Comparison of ENCODE assay signal across 22 cellular contexts in the genomic region with DNA sequence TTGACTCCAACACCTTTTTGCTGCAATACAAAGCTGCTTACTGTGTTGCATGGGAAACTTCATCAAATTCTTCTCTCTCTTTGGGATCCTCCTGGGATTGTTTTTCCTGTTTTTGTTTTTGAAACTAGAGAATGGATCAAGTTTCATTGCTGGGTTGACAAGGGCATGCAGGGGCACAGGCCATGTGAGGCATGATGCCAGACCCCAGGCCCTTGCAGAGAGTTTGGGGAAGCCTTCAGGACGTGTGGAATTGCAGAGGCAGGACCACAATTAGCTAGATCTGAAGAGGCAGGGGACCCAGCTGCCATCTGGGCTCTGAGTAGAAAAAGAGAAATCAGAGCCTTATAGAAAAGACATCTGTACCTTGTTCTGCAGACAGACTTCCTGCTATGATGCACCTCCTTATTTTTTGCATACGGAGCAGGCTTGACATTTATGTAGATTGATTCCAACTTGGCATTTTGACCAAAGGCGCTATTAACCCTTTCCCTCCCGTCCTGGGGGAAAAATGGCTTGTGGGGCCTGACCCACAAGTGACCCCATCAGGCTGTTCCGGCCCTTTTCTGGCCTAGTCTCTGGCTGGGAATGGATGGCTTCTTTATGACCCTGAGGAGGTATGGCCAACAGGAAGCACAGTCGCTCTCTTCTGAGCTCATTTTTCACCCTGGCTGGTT. TPM values are rescaled to one million over a fixed set of nuclear protein-coding genes. Genes with fewer than 3 reads are reported as not detected.
A peak's percentile ranks its signal among the peaks of the same experiment; 100 is the strongest.
DNase-seq lines count a peak whose midpoint lies in the region; FAIRE-seq and TF ChIP-seq lines count a peak whose summit lies in the region.
"Had no signal": no experiment of that assay in that cellular context is flagged by ENCODE, and none has a peak within 500 bp of the region (broad histone marks: within the 10 kb centered on the region; RNA-seq: fewer than 3 reads in every experiment).

No MANE protein-coding gene starts in this region.

- H3K23ac ChIP-seq in H1 (ENCODE audit: insufficient read length) = no peak overlapping the region

- no peak overlapping the region for H4K8ac ChIP-seq in H1 (ENCODE audit: extremely low read depth, insufficient read depth, low read length)

- no peaks in the 10 kb centered on the region for H3K79me2 ChIP-seq in H1 (ENCODE audit: control insufficient read depth in 1 of 2, insufficient read depth in 2 of 2, low read length in 2 of 2)

- H4K5ac ChIP-seq in H1 (ENCODE audit: insufficient read length, low read depth, low read length) = no peak overlapping the region

- TF ChIP-seq POLR2A in H1 (IDR thresholded peaks at IDR 0.05; ENCODE audit: control extremely low read depth in 1 of 2, low read depth in 2 of 2, low read length in 2 of 2) (no peak), spleen (IDR thresholded peaks at IDR 0.05) (no peak)

- no peaks in the 10 kb centered on the region for H3K79me1 ChIP-seq in H1 (ENCODE audit: low read depth, low read length)

- no peak overlapping the region for H3K18ac ChIP-seq in H1 (ENCODE audit: extremely low read depth, low read length)

- WGBS in H1 (ENCODE audit: extremely low coverage in 1 of 2, insufficient coverage in 1 of 2, insufficient read length in 1 of 2, insufficient replicate concordance in 2 of 2, low coverage in 1 of 2, low lambda C conversion rate in 2 of 2, missing lambda C conversion rate in 1 of 2), 2 experiments = 32% methylated on average over 6 of the region's 6 CpGs; no CpG with 5 or more reads in 1 of the 2 experiments
- WGBS in spleen, 5 donors = 13 to 34% (median 29%) methylated on average over 6 of the region's 6 CpGs

- no peak for TF ChIP-seq EP300 in H1 (IDR thresholded peaks at IDR 0.05; ENCODE audit: borderline replicate concordance in 1 of 2, low read depth in 2 of 2, low read length in 2 of 2)

- H3K9ac ChIP-seq in H1 (replicated peaks in 1 of 4; ENCODE audit: extremely low read depth in 1 of 4, low read depth in 3 of 4, low read length in 3 of 4) = peak overlapping the region in 1 of 4 experiments; percentile 32; a peak in 2 of 7 replicates

- POLR2A ChIA-PET in H1 (lab: Charles Lee; ENCODE audit: partially characterized antibody) = interaction anchor here (0.5 to 1.3 kb wide), 2 partner anchors 8 to 517 kb away, joined by 3 read pairs; no protein-coding TSS in a partner anchor

- H2BK5ac ChIP-seq in H1 (ENCODE audit: low read depth, low read length) = no peak overlapping the region

- TF ChIP-seq CTCF in H1 (IDR thresholded peaks at IDR 0.05; ENCODE audit: control extremely low read depth in 1 of 3, insufficient read depth in 1 of 3, low read depth in 1 of 3, low read length in 3 of 3) = no peak
- no peak for TF ChIP-seq CTCF in spleen (IDR thresholded peaks at IDR 0.05 in 8 of 11, conservative IDR thresholded peaks at IDR 0.05 in 3 of 11)

- H3K4me3 ChIP-seq in H1 (ENCODE audit: extremely low read depth in 1 of 4, insufficient read depth in 2 of 4, low read depth in 3 of 4, low read length in 4 of 4) (no peak overlapping the region), spleen (no peak overlapping the region)
- H3K4me3 ChIP-seq: colonic mucosa, lower lobe of right lung, thoracic aorta had no signal

- no peak overlapping the region for H2BK12ac ChIP-seq in H1 (ENCODE audit: low read depth, low read length)

- H3K4me2 ChIP-seq in H1 (ENCODE audit: insufficient read depth in 1 of 2, low read depth in 2 of 2, low read length in 2 of 2) = peak overlapping the region; percentile 4 to 25; a peak in 1 of 4 replicates

- H3K4me1 ChIP-seq in H1 (replicated peaks in 1 of 4; ENCODE audit: control insufficient read depth in 3 of 4, insufficient read depth in 4 of 4, low read length in 3 of 4) (peaks cover 9 to 18% (median 16%) of the 10 kb centered on the region in 4 experiments), spleen (peaks cover 0 to 36% (median 8%) of the 10 kb centered on the region in 6 donors)
- H3K4me1 ChIP-seq: colonic mucosa, lower lobe of right lung had no signal

- H3K27ac Mint-ChIP-seq in activated CD4-positive, alpha-beta T cell treated with anti-CD3 and anti-CD28 coated beads, Interleukin-2, amount 10 ng/mL, durations not matched to agents 24 days and 14 days = no peak overlapping the region
- H3K27ac Mint-ChIP-seq: CD14-positive monocyte; IgD-negative memory B cell; natural killer cell treated with Interleukin-12 subunit alpha and Interleukin-12 subunit beta and Interleukin-15 and Interleukin-18, amount 100 ng/mL, for 72 hours had no signal

- H3K27ac ChIP-seq in H1 (ENCODE audit: low read depth, low read length) (no peak overlapping the region), spleen (peak overlapping the region in 3 of 8 donors; percentile 6 to 12 (median 8))
- H3K27ac ChIP-seq: 22Rv1, colonic mucosa, epithelial cell of prostate, lower lobe of right lung, thoracic aorta had no signal

- H2AK5ac ChIP-seq in H1 (ENCODE audit: low read depth, low read length) = no peak overlapping the region

- no peaks in the 10 kb centered on the region for H3K36me3 Mint-ChIP-seq in activated CD4-positive, alpha-beta T cell treated with anti-CD3 and anti-CD28 coated beads, Interleukin-2, amount 10 ng/mL, durations not matched to agents 24 days and 14 days (ENCODE audit: low read depth)
- H3K36me3 Mint-ChIP-seq: CD14-positive monocyte; natural killer cell treated with Interleukin-12 subunit alpha and Interleukin-12 subunit beta and Interleukin-15 and Interleukin-18, amount 100 ng/mL, for 72 hours had no signal

- no peaks in the 10 kb centered on the region for H3K36me3 ChIP-seq in H1 (ENCODE audit: control insufficient read depth in 2 of 4, insufficient read depth in 4 of 4, low read length in 3 of 4)
- no peaks in the 10 kb centered on the region for H3K36me3 ChIP-seq in spleen
- H3K36me3 ChIP-seq: colonic mucosa, lower lobe of right lung, thoracic aorta had no signal

- no peak for FAIRE-seq in H1 (lab: Jason Lieb, UNC)

- no peaks in the 10 kb centered on the region for H3K27me3 ChIP-seq in H1 (replicated peaks in 1 of 4; ENCODE audit: control insufficient read depth in 3 of 4, extremely low read depth in 1 of 4, insufficient read depth in 3 of 4, low read length in 3 of 4)
- H3K27me3 ChIP-seq in spleen (replicated peaks in 1 of 7) = no peaks in the 10 kb centered on the region
- H3K27me3 ChIP-seq: colonic mucosa had no signal

- no peak overlapping the region for H2BK20ac ChIP-seq in H1 (ENCODE audit: low read length)

- no peaks in the 10 kb centered on the region for H3K4me1 Mint-ChIP-seq in activated CD4-positive, alpha-beta T cell treated with anti-CD3 and anti-CD28 coated beads, Interleukin-2, amount 10 ng/mL, durations not matched to agents 24 days and 14 days
- H3K4me1 Mint-ChIP-seq: IgD-negative memory B cell had no signal

- H3K14ac ChIP-seq in H1 (ENCODE audit: insufficient read length) = no peak overlapping the region

- H4K91ac ChIP-seq in H1 (replicated peaks; ENCODE audit: insufficient read length, low read length) = no peak overlapping the region

- no peak overlapping the region for H2BK120ac ChIP-seq in H1 (replicated peaks; ENCODE audit: low read depth, low read length)

- peak overlapping the region; percentile 66; the same call in 1 of the 2 replicates for H2AFZ ChIP-seq in H1 (ENCODE audit: low read length)

- DNase-seq in NCI-H2196 (lab: John Stamatoyannopoulos, UW; ENCODE audit: unreplicated experiment) = peak; percentile 23
- no peak for DNase-seq in NCI-H2196 treated with DMSO at 0.1 percent for 48 hours (lab: John Stamatoyannopoulos, UW; ENCODE audit: unreplicated experiment)
- DNase-seq in NCI-H2171 treated with DMSO at 0.1 percent for 48 hours (lab: John Stamatoyannopoulos, UW) = peak; percentile 100
- peak in 1 of 2 experiments; percentile 50 for DNase-seq in H1 (ENCODE audit: low read depth in 1 of 2, low spot score in 2 of 2)
- peak; percentile 20 for DNase-seq in spleen
- no peak for DNase-seq in activated CD4-positive, alpha-beta T cell treated with anti-CD3 and anti-CD28 coated beads, Interleukin-2, amount 10 ng/mL, durations not matched to agents 24 days and 14 days
- no peak for DNase-seq in putamen (ENCODE audit: low spot score)
- no peak for DNase-seq in HuH-7.5 (ENCODE audit: low spot score)
- DNase-seq: activated gamma-delta T cell; colonic mucosa; lower lobe of right lung; NCI-H1092; NCI-H510A treated with DMSO at 0.1 percent for 48 hours; stimulated activated CD4-positive, alpha-beta T cell treated with anti-CD3 and anti-CD28 coated beads, Interleukin-2, amount 100 ng/mL, for 48 hours; SW 1271 had no signal

- CTCF ChIA-PET in H1 (lab: Charles Lee; ENCODE audit: partially characterized antibody) = interaction anchor here (0.6 to 4.8 kb wide), 15 partner anchors 11 to 248 kb away, joined by 3 to 31 read pairs (median 4); no protein-coding TSS in a partner anchor

- no peak overlapping the region; the same call in 1 of the 2 replicates for H2BK15ac ChIP-seq in H1 (ENCODE audit: low read length)

- intact Hi-C loops in spleen (cut with DNase I; ENCODE audit: low total_unique reads) = no loop called here
- intact Hi-C loops in activated CD4-positive, alpha-beta T cell treated with anti-CD3 and anti-CD28 coated beads, Interleukin-2, amount 10 ng/mL, durations not matched to agents 24 days and 14 days (cut with micrococcal nuclease) = no loop called here

- H3K9me3 Mint-ChIP-seq in activated CD4-positive, alpha-beta T cell treated with anti-CD3 and anti-CD28 coated beads, Interleukin-2, amount 10 ng/mL, durations not matched to agents 24 days and 14 days = no peaks in the 10 kb centered on the region
- H3K9me3 Mint-ChIP-seq: natural killer cell treated with Interleukin-12 subunit alpha and Interleukin-12 subunit beta and Interleukin-15 and Interleukin-18, amount 100 ng/mL, for 72 hours had no signal

- H4K20me1 ChIP-seq in H1 (replicated peaks in 1 of 2; ENCODE audit: control insufficient read depth in 1 of 2, insufficient read depth in 2 of 2, low read length in 2 of 2) = no peaks in the 10 kb centered on the region

- TF ChIP-seq RAD21 in H1 (IDR thresholded peaks at IDR 0.05 in 1 of 2, conservative IDR thresholded peaks at IDR 0.05 in 1 of 2; ENCODE audit: low read depth in 2 of 2, low read length in 2 of 2) = no peak

- peaks cover 12% of the 10 kb centered on the region for H3K27me3 Mint-ChIP-seq in activated CD4-positive, alpha-beta T cell treated with anti-CD3 and anti-CD28 coated beads, Interleukin-2, amount 10 ng/mL, durations not matched to agents 24 days and 14 days

- no peak overlapping the region for H3K56ac ChIP-seq in H1 (replicated peaks; ENCODE audit: insufficient read length, low read depth, low read length)

- no peak overlapping the region for H3K4me3 Mint-ChIP-seq in activated CD4-positive, alpha-beta T cell treated with anti-CD3 and anti-CD28 coated beads, Interleukin-2, amount 10 ng/mL, durations not matched to agents 24 days and 14 days
- H3K4me3 Mint-ChIP-seq: CD14-positive monocyte; IgD-negative memory B cell; natural killer cell treated with Interleukin-12 subunit alpha and Interleukin-12 subunit beta and Interleukin-15 and Interleukin-18, amount 100 ng/mL, for 72 hours had no signal

- H3K23me2 ChIP-seq in H1 (ENCODE audit: low read depth, low read length) = no peaks in the 10 kb centered on the region

- no peak overlapping the region for H3K4ac ChIP-seq in H1 (replicated peaks; ENCODE audit: insufficient read length, low read depth, low read length)

- no peaks in the 10 kb centered on the region for H3K9me3 ChIP-seq in H1 (ENCODE audit: insufficient read depth in 2 of 2, low read depth in 1 of 2, low read length in 1 of 2)
- no peaks in the 10 kb centered on the region for H3K9me3 ChIP-seq in spleen
- H3K9me3 ChIP-seq: colonic mucosa, lower lobe of right lung, thoracic aorta had no signal

RNA-seq across cellular contexts. Expression of a gene that starts 44.3 kb away (rescaled TPM):
- 2.4 and 2.6 TPM in 2 replicates for total RNA-seq in H1 (2021; fragmentation: NEBNext Ultra II Directional; extraction: Animal tissue kit (Norgen Biotek cat#: 25700))
- 4.1 and 4.5 TPM in 2 replicates for polyA plus RNA-seq in H1 (2011; rRNA removed)
- polyA plus RNA-seq in H1 (2011; cell fraction: cytosol; rRNA removed) = 2.2 TPM
- 2.7 TPM for polyA plus RNA-seq in H1 (2011; cell fraction: nucleus; rRNA removed)
- 2.0 to 3.4 TPM (median 3.1 TPM) in 4 replicates for polyA plus RNA-seq in H1 (2012, experiment 1 of 2)
- 3.1 TPM for polyA plus RNA-seq in H1 (2012, experiment 2 of 2)
- polyA plus RNA-seq in H1 (2013, experiment 1 of 2) = 3.2 TPM
- 3.4 TPM for polyA plus RNA-seq in H1 (2013, experiment 2 of 2)
- 5.1 and 6.1 TPM in 2 replicates for polyA minus RNA-seq in H1 (2011; rRNA and poly(A)+ RNA removed)
- 2.1 TPM for polyA minus RNA-seq in H1 (2011; cell fraction: cytosol; rRNA and poly(A)+ RNA removed)
- 1.5 TPM for polyA minus RNA-seq in H1 (2011; cell fraction: nucleus; rRNA and poly(A)+ RNA removed)
- 1 to 10 TPM in 1 of 7 donors, under 1 TPM in 6; 0.17 to 1.1 (median 0.28) TPM for total RNA-seq in spleen
- under 1 TPM; 0.07 to 0.22 (median 0.12) TPM for polyA plus RNA-seq in spleen
- total RNA-seq in activated CD4-positive, alpha-beta T cell treated with anti-CD3 and anti-CD28 coated beads, Interleukin-2, amount 10 ng/mL, durations not matched to agents 24 days and 14 days = not detected in 2 replicates
- total RNA-seq: activated CD8-positive, alpha-beta memory T cell treated with anti-CD3 and anti-CD28 coated beads for 36 hours; lower lobe of right lung; natural killer cell treated with Interleukin-12 subunit alpha and Interleukin-12 subunit beta and Interleukin-15 and Interleukin-18, amount 100 ng/mL, for 72 hours; thoracic aorta had no signal
- polyA plus RNA-seq: CD14-positive monocyte, IgD-negative memory B cell had no signal

Comparison
In these comparisons a context has a peak if more than half of its experiments do, and no peak if none do; other contexts are left out.
1. DNase-seq: peak in NCI-H2196 (single experiment), NCI-H2171 treated with DMSO at 0.1 percent for 48 hours (single experiment) and spleen (single experiment); none in NCI-H2196 treated with DMSO at 0.1 percent for 48 hours (single experiment), activated CD4-positive, alpha-beta T cell treated with anti-CD3 and anti-CD28 coated beads, Interleukin-2, amount 10 ng/mL, durations not matched to agents 24 days and 14 days (single experiment), putamen (single experiment) and HuH-7.5 (single experiment).